Comparison of ENCODE assay signal across 10 cellular contexts in genomic region chr18:37520508-37520907, GRCh38. TPM values are rescaled to one million over a fixed set of nuclear protein-coding genes. Genes with fewer than 3 reads are reported as not detected.
"Had no signal": no experiment of that assay in that cellular context is flagged by ENCODE, and none has a peak within 500 bp of the region (broad histone marks: within the 10 kb centered on the region; RNA-seq: fewer than 3 reads in every experiment).

No MANE protein-coding gene starts in this region.

- DNase-seq: H9, HCEC 1CT, IMR-90, KG1 had no signal

- ATAC-seq: GM23338, K562 had no signal

- H3K4me3 ChIP-seq: GM23338, K562 had no signal

- H3K4me2 ChIP-seq: GM23338 had no signal

- FAIRE-seq: H1, H54, K562 had no signal

- H2AFZ ChIP-seq: GM23338 had no signal

- H3K27ac ChIP-seq: HL-60 had no signal

RNA-seq across cellular contexts. Expression of gene CELF4, which starts 45.1 kb away (rescaled TPM):
- total RNA-seq: HT1080, IMR-90 had no signal
- polyA plus RNA-seq: IMR-90 had no signal
